Comparison of ENCODE assay signal across 8 cellular contexts in the genomic region with DNA sequence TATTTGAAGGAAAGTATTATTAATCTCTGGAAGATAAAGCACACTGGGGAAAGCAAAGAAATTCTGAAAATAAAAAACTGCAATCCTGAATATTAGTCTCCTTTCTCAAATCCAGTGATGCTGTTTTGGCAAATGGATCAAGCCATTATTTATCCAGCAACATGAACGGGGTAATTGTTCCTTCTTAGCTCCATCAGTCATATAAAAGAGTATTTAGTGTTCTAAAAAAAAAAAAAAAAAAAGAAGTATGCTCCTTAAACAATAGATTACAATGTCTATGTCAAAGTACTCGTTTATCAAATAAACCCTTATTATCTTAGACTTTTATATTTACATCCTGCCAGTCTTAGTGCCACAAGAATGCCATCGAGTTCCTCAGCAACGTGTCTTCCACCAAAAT. TPM values are rescaled to one million over a fixed set of nuclear protein-coding genes. Genes with fewer than 3 reads are reported as not detected.
DNase-seq lines count a peak whose midpoint lies in the region; ATAC-seq, FAIRE-seq and TF ChIP-seq lines count a peak whose summit lies in the region.

No MANE protein-coding gene starts in this region.

- no peak for ATAC-seq in activated naive CD8-positive, alpha-beta T cell treated with anti-CD3 and anti-CD28 coated beads, Interleukin-2, amount 10 ng/mL, durations not matched to agents 7 days and 5 days (ENCODE audit: low read depth)
- no peak for ATAC-seq in thoracic aorta (ENCODE audit: insufficient number of reproducible peaks, low FRiP score, low read depth)
- ATAC-seq in HG03354 (IDR thresholded peaks at IDR 0.05; ENCODE audit: poor library complexity, severe bottlenecking, unreplicated experiment) = no peak

- peaks cover 28% of the 10 kb centered on the region for H3K36me3 Mint-ChIP-seq in activated CD4-positive, alpha-beta T cell treated with anti-CD3 and anti-CD28 coated beads, Interleukin-2, amount 10 ng/mL, durations not matched to agents 24 days and 14 days (ENCODE audit: low read depth)
- H3K36me3 Mint-ChIP-seq in activated naive CD8-positive, alpha-beta T cell treated with anti-CD3 and anti-CD28 coated beads, Interleukin-2, amount 10 ng/mL, durations not matched to agents 7 days and 5 days = peaks cover 9% of the 10 kb centered on the region

- H3K4me3 ChIP-seq in kidney (ENCODE audit: low read length in 2 of 2) (peak overlapping the region; percentile 82 to 90), thoracic aorta (peak overlapping the region; percentile 86)

- peaks cover 46% of the 10 kb centered on the region for H3K4me1 Mint-ChIP-seq in activated CD4-positive, alpha-beta T cell treated with anti-CD3 and anti-CD28 coated beads, Interleukin-2, amount 10 ng/mL, durations not matched to agents 24 days and 14 days
- peaks cover 36% of the 10 kb centered on the region for H3K4me1 Mint-ChIP-seq in activated naive CD8-positive, alpha-beta T cell treated with anti-CD3 and anti-CD28 coated beads, Interleukin-2, amount 10 ng/mL, durations not matched to agents 7 days and 5 days

- H3K4me1 ChIP-seq in kidney (ENCODE audit: control insufficient read depth in 1 of 2, insufficient read depth in 1 of 2, low read depth in 1 of 2, low read length in 2 of 2) (peaks cover 14 to 24% of the 10 kb centered on the region in 2 donors), thoracic aorta (ENCODE audit: control insufficient read depth in 1 of 2, low read depth in 2 of 2) (peaks cover 16 to 34% of the 10 kb centered on the region in 2 donors)

- no peak for DNase-seq in activated CD4-positive, alpha-beta T cell treated with anti-CD3 and anti-CD28 coated beads, Interleukin-2, amount 10 ng/mL, durations not matched to agents 24 days and 14 days
- no peak for DNase-seq in activated CD4-positive, alpha-beta T cell treated with anti-CD3 and anti-CD28 coated beads for 1 hour
- no peak for DNase-seq in activated naive CD8-positive, alpha-beta T cell treated with anti-CD3 and anti-CD28 coated beads, Interleukin-2, amount 10 ng/mL, durations not matched to agents 7 days and 5 days
- DNase-seq in kidney = no peak
- no peak for DNase-seq in thoracic aorta (ENCODE audit: low spot score)
- no peak for DNase-seq in stimulated activated CD4-positive, alpha-beta T cell treated with anti-CD3 and anti-CD28 coated beads, Interleukin-4, amount 100 ng/mL, for 1 hour
- DNase-seq in SK-N-DZ (ENCODE audit: low spot score) = no peak

- H3K9me3 ChIP-seq in kidney (ENCODE audit: control insufficient read depth in 1 of 2, low read length in 2 of 2) = no peaks in the 10 kb centered on the region
- H3K9me3 ChIP-seq in thoracic aorta = no peaks in the 10 kb centered on the region

- peak overlapping the region; percentile 85 to 91 for H3K9ac ChIP-seq in kidney (ENCODE audit: low read length in 2 of 2)

- TF ChIP-seq CTCF in kidney (IDR thresholded peaks at IDR 0.05; ENCODE audit: borderline replicate concordance, extremely low read depth, insufficient read depth) = no peak
- TF ChIP-seq CTCF in thoracic aorta (IDR thresholded peaks at IDR 0.05) = no peak

- H3K27me3 Mint-ChIP-seq in activated CD4-positive, alpha-beta T cell treated with anti-CD3 and anti-CD28 coated beads, Interleukin-2, amount 10 ng/mL, durations not matched to agents 24 days and 14 days = no peaks in the 10 kb centered on the region
- no peaks in the 10 kb centered on the region for H3K27me3 Mint-ChIP-seq in activated naive CD8-positive, alpha-beta T cell treated with anti-CD3 and anti-CD28 coated beads, Interleukin-2, amount 10 ng/mL, durations not matched to agents 7 days and 5 days

- H3K27me3 ChIP-seq in thoracic aorta (replicated peaks; ENCODE audit: insufficient read depth) = no peaks in the 10 kb centered on the region

- H3K27ac Mint-ChIP-seq in activated CD4-positive, alpha-beta T cell treated with anti-CD3 and anti-CD28 coated beads, Interleukin-2, amount 10 ng/mL, durations not matched to agents 24 days and 14 days = no peak overlapping the region
- H3K27ac Mint-ChIP-seq in activated naive CD8-positive, alpha-beta T cell treated with anti-CD3 and anti-CD28 coated beads, Interleukin-2, amount 10 ng/mL, durations not matched to agents 7 days and 5 days = no peak overlapping the region

- H3K36me3 ChIP-seq in kidney (ENCODE audit: control insufficient read depth in 1 of 2, insufficient read depth in 2 of 2, low read length in 2 of 2) (no peaks in the 10 kb centered on the region), thoracic aorta (no peaks in the 10 kb centered on the region)

- POLR2A ChIA-PET in activated naive CD8-positive, alpha-beta T cell treated with anti-CD3 and anti-CD28 coated beads, Interleukin-2, amount 10 ng/mL, durations not matched to agents 7 days and 5 days (lab: Charles Lee) = interaction anchor here (0.6 to 1.7 kb wide), 2 partner anchors 54 to 1141 kb away, joined by 3 to 6 read pairs; no protein-coding TSS in a partner anchor

- intact Hi-C loops in activated CD4-positive, alpha-beta T cell treated with anti-CD3 and anti-CD28 coated beads, Interleukin-2, amount 10 ng/mL, durations not matched to agents 24 days and 14 days (cut with micrococcal nuclease) = loop anchor here (1.0 kb wide), 1 partner anchor 78 kb away; no protein-coding TSS in a partner anchor
- intact Hi-C loops in kidney (cut with DNase I) = no loop called here

- H3K27ac ChIP-seq in kidney (ENCODE audit: low read depth in 2 of 2, low read length in 2 of 2) (peak overlapping the region in 1 of 2 donors; percentile 41), thoracic aorta (peak overlapping the region; percentile 96)

- FAIRE-seq in kidney (lab: Jason Lieb, UNC) = peak; percentile 15

- no peaks in the 10 kb centered on the region for H3K9me3 Mint-ChIP-seq in activated CD4-positive, alpha-beta T cell treated with anti-CD3 and anti-CD28 coated beads, Interleukin-2, amount 10 ng/mL, durations not matched to agents 24 days and 14 days
- no peaks in the 10 kb centered on the region for H3K9me3 Mint-ChIP-seq in activated naive CD8-positive, alpha-beta T cell treated with anti-CD3 and anti-CD28 coated beads, Interleukin-2, amount 10 ng/mL, durations not matched to agents 7 days and 5 days

- peak overlapping the region; percentile 97 for H3K4me3 Mint-ChIP-seq in activated CD4-positive, alpha-beta T cell treated with anti-CD3 and anti-CD28 coated beads, Interleukin-2, amount 10 ng/mL, durations not matched to agents 24 days and 14 days
- H3K4me3 Mint-ChIP-seq in activated naive CD8-positive, alpha-beta T cell treated with anti-CD3 and anti-CD28 coated beads, Interleukin-2, amount 10 ng/mL, durations not matched to agents 7 days and 5 days = peak overlapping the region; percentile 96

RNA-seq across cellular contexts. Expression of a gene that starts 1.3 kb away (rescaled TPM):
- 87.6 and 88.4 TPM in 2 replicates for total RNA-seq in activated CD4-positive, alpha-beta T cell treated with anti-CD3 and anti-CD28 coated beads, Interleukin-2, amount 10 ng/mL, durations not matched to agents 24 days and 14 days
- 10 to 100 TPM; 30.4 to 38.1 TPM for total RNA-seq in activated naive CD8-positive, alpha-beta T cell treated with anti-CD3 and anti-CD28 coated beads, Interleukin-2, amount 10 ng/mL, durations not matched to agents 7 days and 5 days
- total RNA-seq in kidney = 97.3 TPM
- polyA plus RNA-seq in kidney (ENCODE audit: insufficient read depth, low read depth, low replicate concordance) = 28.0 TPM
- 10 to 100 TPM; 54.4 to 86.8 TPM for total RNA-seq in thoracic aorta
- polyA plus RNA-seq in SK-N-DZ (2014; cell fraction: cytosol; rRNA removed) = 27.3 and 31.2 TPM in 2 replicates
- polyA plus RNA-seq in SK-N-DZ (2014; cell fraction: nucleus; rRNA removed) = 11.9 and 16.3 TPM in 2 replicates
